Comparison of ENCODE assay signal across 11 cellular contexts in the genomic region with DNA sequence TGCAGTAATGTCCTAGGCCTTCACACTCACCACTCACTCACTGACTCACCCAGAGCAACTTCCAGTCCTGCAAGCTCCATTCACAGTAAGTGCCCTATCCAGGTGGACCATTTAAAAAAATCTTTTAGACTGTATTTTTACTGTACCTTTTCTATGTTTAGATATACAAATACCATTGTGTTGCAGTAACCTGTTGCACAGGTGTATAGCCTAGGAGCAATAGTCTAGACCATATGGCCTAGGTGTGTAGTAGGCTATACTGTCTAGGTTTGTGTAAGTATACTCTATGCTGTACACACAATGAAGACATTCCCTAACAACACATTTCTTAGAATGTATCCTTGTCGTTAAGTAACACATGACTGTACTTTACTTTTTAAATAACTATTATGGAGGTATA. TPM values are rescaled to one million over a fixed set of nuclear protein-coding genes. Genes with fewer than 3 reads are reported as not detected.
"Had no signal": no experiment of that assay in that cellular context is flagged by ENCODE, and none has a peak within 500 bp of the region (broad histone marks: within the 10 kb centered on the region; RNA-seq: fewer than 3 reads in every experiment).

No MANE protein-coding gene starts in this region.

- ATAC-seq: HepG2, K562 had no signal

- DNase-seq: IMR-90, KBM-7, KG1 had no signal

- H3K4me2 ChIP-seq: KMS-11 had no signal

- H3K27ac ChIP-seq: HL-60, KMS-11 had no signal

- FAIRE-seq: HepG2, HTR-8/SVneo, K562 had no signal

- H3K9ac ChIP-seq: KMS-11 had no signal

- H3K4me3 ChIP-seq: K562 had no signal

RNA-seq across cellular contexts. Expression of gene CYP46A1, which starts 17.2 kb away (rescaled TPM):
- total RNA-seq: HepG2, HT-29, HT1080, K562 had no signal
- polyA plus RNA-seq: HepG2, IgD-negative memory B cell, K562 had no signal

RNA-seq across cellular contexts. Expression of gene HHIPL1, which starts 56.3 kb away (rescaled TPM):
- total RNA-seq: HepG2, HT-29, HT1080, K562 had no signal
- polyA plus RNA-seq: HepG2, K562 had no signal
